Comparison of ENCODE assay signal across 17 cellular contexts in the genomic region with DNA sequence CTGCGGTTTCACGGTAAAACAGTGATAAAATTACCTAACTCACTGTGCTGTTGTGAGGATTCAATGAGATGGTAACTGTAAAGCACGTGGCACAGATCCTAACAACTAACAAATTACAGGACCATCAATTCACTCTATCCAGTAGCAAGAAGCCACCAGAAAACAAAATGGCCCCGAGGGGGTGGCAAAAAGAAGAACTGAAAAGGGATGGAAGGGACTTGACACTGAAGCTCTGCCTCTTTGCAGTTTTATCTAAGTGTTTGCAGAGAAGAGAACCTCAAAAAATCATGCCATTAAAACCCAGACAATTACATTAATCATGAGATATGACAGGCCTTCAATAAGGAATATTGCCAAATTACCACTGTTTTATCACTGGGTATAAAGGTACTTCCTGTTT.
"Had no signal": no experiment of that assay in that cellular context is flagged by ENCODE, and none has a peak within 500 bp of the region (broad histone marks: within the 10 kb centered on the region; RNA-seq: fewer than 3 reads in every experiment).

No MANE protein-coding gene starts in this region.

- H3K9me3 ChIP-seq: upper lobe of right lung had no signal

- DNase-seq: activated CD4-positive, alpha-beta memory T cell treated with anti-CD3 and anti-CD28 coated beads, Interleukin-2, amount 10 ng/mL, durations not matched to agents 7 days and 5 days; activated CD4-positive, alpha-beta T cell treated with anti-CD3 and anti-CD28 coated beads for 48 hours; activated CD4-positive, CD25-positive, alpha-beta regulatory T cell; activated CD8-positive, alpha-beta memory T cell treated with anti-CD3 and anti-CD28 coated beads, Interleukin-2, amount 10 ng/mL, durations not matched to agents 7 days and 5 days; activated naive CD4-positive, alpha-beta T cell treated with Interleukin-2 at 50 U/mL for 16 hours; activated naive CD8-positive, alpha-beta T cell treated with anti-CD3 and anti-CD28 coated beads, Interleukin-2, amount 10 ng/mL, durations not matched to agents 7 days and 5 days; amygdala; dermis blood vessel endothelial cell; effector memory CD4-positive, alpha-beta T cell; glutamatergic neuron; hippocampal formation; left colon; stimulated activated naive CD8-positive, alpha-beta T cell treated with anti-CD3 and anti-CD28 coated beads, Interleukin-15, Interleukin-2, amounts not matched to agents 100 U/mL and 50 U/mL, for 24 hours; T-helper 9 cell; upper lobe of right lung had no signal

- H3K4me1 ChIP-seq: upper lobe of right lung had no signal

- ATAC-seq: activated CD8-positive, alpha-beta memory T cell treated with anti-CD3 and anti-CD28 coated beads, Interleukin-2, amount 10 ng/mL, durations not matched to agents 7 days and 5 days; left colon; stimulated activated naive CD8-positive, alpha-beta T cell treated with anti-CD3 and anti-CD28 coated beads, Interleukin-15, Interleukin-2, amounts not matched to agents 100 U/mL and 50 U/mL, for 24 hours; upper lobe of right lung had no signal

- H3K36me3 ChIP-seq: cardiac muscle cell, upper lobe of right lung had no signal

- H3K4me3 ChIP-seq: cardiac muscle cell, lung, upper lobe of right lung had no signal

- H3K27me3 ChIP-seq: cardiac muscle cell, upper lobe of right lung had no signal

- H3K27ac ChIP-seq: cardiac muscle cell, upper lobe of right lung had no signal
